13 cellular contexts compared by ENCODE assay signal in genomic region chr6:41477572-41477971, GRCh38.
DNase-seq lines count a peak whose midpoint lies in the region; ATAC-seq and TF ChIP-seq lines count a peak whose summit lies in the region.
"Had no signal": no experiment of that assay in that cellular context is flagged by ENCODE, and none has a peak within 500 bp of the region (broad histone marks: within the 10 kb centered on the region; RNA-seq: fewer than 3 reads in every experiment).

No MANE protein-coding gene starts in this region.

- POLR2A ChIA-PET in naive thymus-derived CD4-positive, alpha-beta T cell (lab: Charles Lee): no interaction called here

- no peak overlapping the region for H3K27ac Mint-ChIP-seq in naive thymus-derived CD4-positive, alpha-beta T cell
- H3K27ac Mint-ChIP-seq: B cell; CD4-positive, alpha-beta memory T cell had no signal

- intact Hi-C loops in left ventricle myocardium superior (cut with micrococcal nuclease): no loop called here
- intact Hi-C loops in Right ventricle myocardium inferior (cut with DNase I): no loop called here
- intact Hi-C loops in naive thymus-derived CD4-positive, alpha-beta T cell (cut with micrococcal nuclease): no loop called here
- intact Hi-C loops in lower leg skin (cut with DNase I; ENCODE audit: low total_unique reads): no loop called here

- H3K27ac ChIP-seq in naive thymus-derived CD4-positive, alpha-beta T cell (ENCODE audit: low read depth, low read length): no peak overlapping the region
- H3K27ac ChIP-seq: SK-N-MC had no signal

- no peaks in the 10 kb centered on the region for H3K36me3 ChIP-seq in naive thymus-derived CD4-positive, alpha-beta T cell (ENCODE audit: control insufficient read depth in 2 of 3, insufficient read depth in 3 of 3, low read length in 3 of 3)

- ATAC-seq in left ventricle myocardium superior: peak; percentile 34
- no peak for ATAC-seq in Right ventricle myocardium inferior
- no peak for ATAC-seq in naive thymus-derived CD4-positive, alpha-beta T cell
- ATAC-seq: PC-3 had no signal

- H3K4me1 ChIP-seq in naive thymus-derived CD4-positive, alpha-beta T cell (ENCODE audit: control insufficient read depth in 2 of 2, insufficient read depth in 2 of 2, low read length in 2 of 2): no peaks in the 10 kb centered on the region

- TF ChIP-seq CTCF in fibroblast of pulmonary artery (IDR thresholded peaks at IDR 0.05; ENCODE audit: low read length, missing control alignments): no peak
- no peak for TF ChIP-seq CTCF in lower leg skin (IDR thresholded peaks at IDR 0.05)

- H3K36me3 Mint-ChIP-seq in naive thymus-derived CD4-positive, alpha-beta T cell: no peaks in the 10 kb centered on the region
- H3K36me3 Mint-ChIP-seq: CD4-positive, alpha-beta memory T cell had no signal

- H3K4me3 ChIP-seq in fibroblast of pulmonary artery (replicated peaks; ENCODE audit: low read depth, low read length) (no peak overlapping the region), lower leg skin (ENCODE audit: low read depth, poor library complexity, severe bottlenecking) (no peak overlapping the region)
- H3K4me3 ChIP-seq in naive thymus-derived CD4-positive, alpha-beta T cell (ENCODE audit: low read length): no peak overlapping the region
- H3K4me3 ChIP-seq: SK-N-MC had no signal

- H3K9me3 Mint-ChIP-seq in naive thymus-derived CD4-positive, alpha-beta T cell: peaks cover 0 to 2% (median 0%) of the 10 kb centered on the region in 11 donors

- WGBS in lower leg skin, 2 donors: 67 to 84% methylated on average over 3 of the region's 3 CpGs

- peaks cover 0 to 7% (median 6%) of the 10 kb centered on the region in 7 donors for H3K4me1 Mint-ChIP-seq in naive thymus-derived CD4-positive, alpha-beta T cell
- H3K4me1 Mint-ChIP-seq: B cell had no signal

- DNase-seq in left ventricle myocardium superior (no peak), Right ventricle myocardium inferior (ENCODE audit: missing footprints) (no peak), NCI-H69 (lab: John Stamatoyannopoulos, UW) (peak; percentile 73), fibroblast of pulmonary artery (ENCODE audit: low read depth) (peak; percentile 22), lower leg skin (ENCODE audit: low spot score in 2 of 2) (no peak)
- no peak for DNase-seq in stimulated activated naive CD4-positive, alpha-beta T cell treated with Interleukin-2 at 50 U/mL for 16 hours (lab: John Stamatoyannopoulos, UW)
- no peak for DNase-seq in naive thymus-derived CD4-positive, alpha-beta T cell
- DNase-seq: CD4-positive, alpha-beta memory T cell; NCI-H187; NCI-H510A; PC-3 had no signal

- no peak overlapping the region for H3K4me3 Mint-ChIP-seq in naive thymus-derived CD4-positive, alpha-beta T cell
- H3K4me3 Mint-ChIP-seq: B cell; CD4-positive, alpha-beta memory T cell had no signal

- no peaks in the 10 kb centered on the region for H3K9me3 ChIP-seq in naive thymus-derived CD4-positive, alpha-beta T cell (ENCODE audit: control insufficient read depth in 2 of 3, low read length in 3 of 3)

- no peak for TF ChIP-seq POLR2A in lower leg skin (IDR thresholded peaks at IDR 0.05)

- CTCF ChIA-PET in naive thymus-derived CD4-positive, alpha-beta T cell (lab: Charles Lee): no interaction called here

- H3K27me3 ChIP-seq in naive thymus-derived CD4-positive, alpha-beta T cell (ENCODE audit: control insufficient read depth in 2 of 2, insufficient read depth in 2 of 2, low read length in 2 of 2): peaks cover 0 to 3% of the 10 kb centered on the region in 2 donors

- H3K27me3 Mint-ChIP-seq in naive thymus-derived CD4-positive, alpha-beta T cell: peaks cover 24 to 64% (median 35%) of the 10 kb centered on the region in 5 donors

Comparison
In these comparisons a context has a peak if more than half of its experiments do, and no peak if none do; other contexts are left out.
1. DNase-seq: peak in NCI-H69 (single experiment) and fibroblast of pulmonary artery (single experiment); none in left ventricle myocardium superior (single experiment), Right ventricle myocardium inferior (single experiment), stimulated activated naive CD4-positive, alpha-beta T cell treated with Interleukin-2 at 50 U/mL for 16 hours (single experiment), naive thymus-derived CD4-positive, alpha-beta T cell (0 of 9) and lower leg skin (0 of 2).